ENCODE assay signal across 11 cellular contexts in the genomic region with DNA sequence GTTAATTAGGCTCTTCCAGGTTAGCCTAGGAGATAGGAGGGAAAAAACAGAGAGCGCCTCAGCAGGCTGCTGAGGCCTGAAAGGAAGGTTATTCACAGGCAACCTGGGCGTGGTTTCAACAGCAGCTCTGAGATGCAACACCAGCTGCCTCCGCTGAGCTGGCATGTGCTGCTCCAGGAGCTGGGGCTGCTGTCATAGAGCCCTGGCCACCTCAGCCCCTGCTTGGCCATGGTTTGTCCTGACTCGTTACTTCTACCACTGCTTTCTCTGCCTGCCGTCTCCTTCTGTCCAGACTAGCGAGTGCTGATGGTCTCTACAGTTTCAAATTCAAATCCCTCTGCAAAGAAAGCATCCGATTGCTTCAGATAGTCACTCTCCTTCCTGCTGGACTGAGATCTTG. TPM values are rescaled to one million over a fixed set of nuclear protein-coding genes. Genes with fewer than 3 reads are reported as not detected.
DNase-seq lines count a peak whose midpoint lies in the region; ATAC-seq and TF ChIP-seq lines count a peak whose summit lies in the region.
"Had no signal": no experiment of that assay in that cellular context is flagged by ENCODE, and none has a peak within 500 bp of the region (broad histone marks: within the 10 kb centered on the region; RNA-seq: fewer than 3 reads in every experiment).

No MANE protein-coding gene starts in this region.

- H2AFZ ChIP-seq in osteoblast (ENCODE audit: low read length): no peak overlapping the region

- H3K36me3 ChIP-seq in osteoblast (ENCODE audit: insufficient read depth, low read length) (no peaks in the 10 kb centered on the region), left lung (no peaks in the 10 kb centered on the region)

- no peak overlapping the region for H3K4me3 Mint-ChIP-seq in chondrocyte (ENCODE audit: unreplicated experiment)
- H3K4me3 Mint-ChIP-seq: stimulated activated naive CD8-positive, alpha-beta T cell treated with anti-CD3 and anti-CD28 coated beads, Interleukin-15, Interleukin-2, amounts not matched to agents 100 ng/mL and 50 ng/mL, for 24 hours had no signal

- H4K20me1 ChIP-seq in osteoblast (ENCODE audit: insufficient read depth, low read length): no peaks in the 10 kb centered on the region

- intact Hi-C loops in left lung (cut with DNase I): no loop called here

- H3K4me3 ChIP-seq in osteoblast (ENCODE audit: insufficient read depth, low read length) (no peak overlapping the region), left lung (no peak overlapping the region)

- no peak overlapping the region for H3K4me2 ChIP-seq in osteoblast (ENCODE audit: insufficient read depth, low read length)

- H3K9me3 ChIP-seq in osteoblast (ENCODE audit: low read depth, low read length) (no peaks in the 10 kb centered on the region), left lung (no peaks in the 10 kb centered on the region)

- H3K27me3 Mint-ChIP-seq in chondrocyte (ENCODE audit: low read depth): no peaks in the 10 kb centered on the region
- H3K27me3 Mint-ChIP-seq: stimulated activated naive CD8-positive, alpha-beta T cell treated with anti-CD3 and anti-CD28 coated beads, Interleukin-15, Interleukin-2, amounts not matched to agents 100 ng/mL and 50 ng/mL, for 24 hours had no signal

- H3K27ac Mint-ChIP-seq in chondrocyte (ENCODE audit: unreplicated experiment): peak overlapping the region; percentile 64
- H3K27ac Mint-ChIP-seq: stimulated activated naive CD8-positive, alpha-beta T cell treated with anti-CD3 and anti-CD28 coated beads, Interleukin-15, Interleukin-2, amounts not matched to agents 100 ng/mL and 50 ng/mL, for 24 hours had no signal

- no peaks in the 10 kb centered on the region for H3K36me3 Mint-ChIP-seq in chondrocyte (ENCODE audit: low read depth)

- H3K4me1 ChIP-seq in osteoblast (ENCODE audit: insufficient read depth, low read length): peaks cover 4% of the 10 kb centered on the region
- H3K4me1 ChIP-seq in left lung: no peaks in the 10 kb centered on the region

- H3K27me3 ChIP-seq in osteoblast (ENCODE audit: insufficient read depth, low read length) (no peaks in the 10 kb centered on the region), left lung (no peaks in the 10 kb centered on the region)

- H3K27ac ChIP-seq in osteoblast (ENCODE audit: low read depth, low read length): no peak overlapping the region
- H3K27ac ChIP-seq in left lung: no peak overlapping the region

- H3K4me1 Mint-ChIP-seq in chondrocyte (ENCODE audit: low read depth): peaks cover 19% of the 10 kb centered on the region

- no peak for ATAC-seq in left lung
- ATAC-seq: Right ventricle myocardium inferior had no signal

- no peaks in the 10 kb centered on the region for H3K79me2 ChIP-seq in osteoblast (ENCODE audit: insufficient read depth, low read length)

- no peaks in the 10 kb centered on the region for H3K9me3 Mint-ChIP-seq in chondrocyte (ENCODE audit: low read depth)
- H3K9me3 Mint-ChIP-seq: stimulated activated naive CD8-positive, alpha-beta T cell treated with anti-CD3 and anti-CD28 coated beads, Interleukin-15, Interleukin-2, amounts not matched to agents 100 ng/mL and 50 ng/mL, for 24 hours had no signal

- peak; percentile 36 for TF ChIP-seq CTCF in chondrocyte (IDR thresholded peaks at IDR 0.05)
- no peak for TF ChIP-seq CTCF in osteoblast (IDR thresholded peaks at IDR 0.05; ENCODE audit: extremely low read depth, low read depth, low read length)
- no peak for TF ChIP-seq CTCF in left lung (IDR thresholded peaks at IDR 0.05)

- DNase-seq in DMS79 treated with DMSO at 0.1 percent for 48 hours (lab: John Stamatoyannopoulos, UW): peak; percentile 2
- no peak for DNase-seq in DMS79 (lab: John Stamatoyannopoulos, UW)
- peak; percentile 42 for DNase-seq in NCI-H524 treated with DMSO at 0.1 percent for 48 hours (lab: John Stamatoyannopoulos, UW)
- DNase-seq in chondrocyte (ENCODE audit: low spot score): no peak
- peak; percentile 9 for DNase-seq in osteoblast (ENCODE audit: insufficient read length, low spot score, missing footprints)
- no peak for DNase-seq in putamen (ENCODE audit: low spot score)
- no peak for DNase-seq in left lung
- DNase-seq in D341Med (ENCODE audit: low spot score): no peak
- DNase-seq: activated gamma-delta T cell had no signal

RNA-seq across cellular contexts. Expression of a gene that starts 32.5 kb away (rescaled TPM):
- total RNA-seq in chondrocyte (6.0 to 6.8 TPM (median 6.2 TPM) in 3 replicates), osteoblast (8.0 and 8.3 TPM in 2 replicates), left lung (1 to 10 TPM; 5.3 to 5.5 TPM)

RNA-seq across cellular contexts. Expression of a gene that starts 48.8 kb away (rescaled TPM):
- total RNA-seq in chondrocyte (0.56 to 2.6 TPM (median 2.2 TPM) in 3 replicates), osteoblast (3.3 and 3.5 TPM in 2 replicates), left lung (under 1 TPM; 0.17 to 0.26 TPM)

Comparison
In these comparisons a context has a peak if more than half of its experiments do, and no peak if none do; other contexts are left out.
1. DNase-seq: peak in DMS79 treated with DMSO at 0.1 percent for 48 hours (single experiment), NCI-H524 treated with DMSO at 0.1 percent for 48 hours (single experiment) and osteoblast (single experiment); none in DMS79 (single experiment), chondrocyte (single experiment), putamen (single experiment), left lung (0 of 2) and D341Med (single experiment).